In genomic region chr12:121968880-121969279, GRCh38 we compare ENCODE assay signal across 15 cellular contexts. TPM values are rescaled to one million over a fixed set of nuclear protein-coding genes. Genes with fewer than 3 reads are reported as not detected.
DNase-seq lines count a peak whose midpoint lies in the region; TF ChIP-seq lines count a peak whose summit lies in the region.
"Had no signal": no experiment of that assay in that cellular context is flagged by ENCODE, and none has a peak within 500 bp of the region (broad histone marks: within the 10 kb centered on the region; RNA-seq: fewer than 3 reads in every experiment).

No MANE protein-coding gene starts in this region.

- no peak overlapping the region for H3K27ac Mint-ChIP-seq in endodermal cell
- H3K27ac Mint-ChIP-seq: activated naive CD8-positive, alpha-beta T cell had no signal

- no peak overlapping the region for H3K4me3 ChIP-seq in endodermal cell (ENCODE audit: low read length)
- H3K4me3 ChIP-seq: breast epithelium, vagina had no signal

- peaks cover 23% of the 10 kb centered on the region for H3K9me3 Mint-ChIP-seq in endodermal cell

- in situ Hi-C loops in G401 (cut with HindIII; ENCODE audit: low sequenced_read_pairs), result no loop called here

- 93 to 97% methylated on average over 10 of the region's 10 CpGs for WGBS in endodermal cell (ENCODE audit: insufficient coverage in 1 of 2, insufficient read length in 1 of 2), 2 experiments

- TF ChIP-seq CTCF in endodermal cell (conservative IDR thresholded peaks at IDR 0.05), result no peak

- no peak overlapping the region for H3K27ac ChIP-seq in endodermal cell (ENCODE audit: low read depth, low read length)
- H3K27ac ChIP-seq: breast epithelium, vagina had no signal

- peaks cover 9% of the 10 kb centered on the region for H3K9me3 ChIP-seq in endodermal cell (ENCODE audit: control insufficient read depth, low read length)
- H3K9me3 ChIP-seq: breast epithelium, vagina had no signal

- peaks cover 17% of the 10 kb centered on the region for H3K36me3 Mint-ChIP-seq in endodermal cell (ENCODE audit: low read depth)

- peaks cover 4% of the 10 kb centered on the region for H3K36me3 ChIP-seq in endodermal cell (ENCODE audit: control insufficient read depth, insufficient read depth, low read length)
- H3K36me3 ChIP-seq: breast epithelium, vagina had no signal

- TF ChIP-seq POLR2A in erythroblast (IDR thresholded peaks at IDR 0.05; ENCODE audit: low read length), result no peak

- no peaks in the 10 kb centered on the region for H3K27me3 ChIP-seq in endodermal cell (ENCODE audit: control insufficient read depth, insufficient read depth, low read length, poor library complexity, severe bottlenecking)
- H3K27me3 ChIP-seq: breast epithelium, vagina had no signal

- H3K4me1 Mint-ChIP-seq in endodermal cell, result no peaks in the 10 kb centered on the region
- H3K4me1 Mint-ChIP-seq: CD4-positive, alpha-beta memory T cell had no signal

- no peak overlapping the region for H3K4me3 Mint-ChIP-seq in endodermal cell
- H3K4me3 Mint-ChIP-seq: activated naive CD8-positive, alpha-beta T cell; CD4-positive, alpha-beta memory T cell had no signal

- no peak overlapping the region for H3K9ac ChIP-seq in endodermal cell (ENCODE audit: extremely low read depth, low read length, poor library complexity, severe bottlenecking)

- DNase-seq in G401 (ENCODE audit: low spot score), result peak; percentile 69
- peak; percentile 69 to 71 for DNase-seq in Kasumi-1 (lab: John Stamatoyannopoulos, UW)
- peak; percentile 45 for DNase-seq in endodermal cell
- peak; percentile 51 for DNase-seq in pons (ENCODE audit: low spot score)
- no peak for DNase-seq in SIG-M5 treated with dmso at 0.1 percent for 504 hours (lab: John Stamatoyannopoulos, UW; ENCODE audit: unreplicated experiment)
- DNase-seq in ecto neural progenitor cell (ENCODE audit: low spot score), result no peak
- DNase-seq in erythroblast (lab: John Stamatoyannopoulos, UW), result no peak
- DNase-seq: activated CD4-positive, alpha-beta T cell treated with anti-CD3 and anti-CD28 coated beads for 48 hours; CD4-positive, alpha-beta memory T cell; NCI-H1930; NCI-H526; stimulated activated naive CD4-positive, alpha-beta T cell treated with Interleukin-2 at 50 U/mL for 16 hours had no signal

- no peaks in the 10 kb centered on the region for H3K4me1 ChIP-seq in endodermal cell (ENCODE audit: control insufficient read depth, insufficient read depth, low read length)
- H3K4me1 ChIP-seq: breast epithelium had no signal

- H3K27me3 Mint-ChIP-seq in endodermal cell (ENCODE audit: insufficient read depth), result no peaks in the 10 kb centered on the region
- H3K27me3 Mint-ChIP-seq: activated naive CD8-positive, alpha-beta T cell had no signal

RNA-seq across cellular contexts. Expression of gene CFAP251, which starts 50.5 kb away (rescaled TPM):
- total RNA-seq in G401 (2014; rRNA removed; shearing (Covaris generic)), result 0.31 and 0.44 TPM in 2 replicates
- total RNA-seq in endodermal cell, result 10 to 100 TPM in 1 of 2 donors, 1 to 10 TPM in 1; 3.4 to 11.2 TPM
- polyA plus RNA-seq in endodermal cell (2013, experiment 1 of 2), result 2.8 TPM
- polyA plus RNA-seq in endodermal cell (2013, experiment 2 of 2), result 2.8 TPM

RNA-seq across cellular contexts. Expression of gene BCL7A, which starts 52.8 kb away (rescaled TPM):
- 10.6 and 16.1 TPM in 2 replicates for total RNA-seq in G401 (2014; rRNA removed; shearing (Covaris generic))
- 10 to 100 TPM; 22.3 to 28.9 TPM for total RNA-seq in endodermal cell
- 39.9 TPM for polyA plus RNA-seq in endodermal cell (2013, experiment 1 of 2)
- 39.2 TPM for polyA plus RNA-seq in endodermal cell (2013, experiment 2 of 2)

Comparison
In these comparisons a context has a peak if more than half of its experiments do, and no peak if none do; other contexts are left out.
1. DNase-seq: peak in G401 (single experiment), Kasumi-1 (2 of 2), endodermal cell (single experiment) and pons (single experiment); none in SIG-M5 treated with dmso at 0.1 percent for 504 hours (single experiment), ecto neural progenitor cell (single experiment) and erythroblast (0 of 2).